ENCODE assay signal across 17 cellular contexts in genomic region chr7:44891791-44892190, GRCh38. TPM values are rescaled to one million over a fixed set of nuclear protein-coding genes. Genes with fewer than 3 reads are reported as not detected.
DNase-seq lines count a peak whose midpoint lies in the region; ATAC-seq and TF ChIP-seq lines count a peak whose summit lies in the region.
"Had no signal": no experiment of that assay in that cellular context is flagged by ENCODE, and none has a peak within 500 bp of the region (broad histone marks: within the 10 kb centered on the region; RNA-seq: fewer than 3 reads in every experiment).

No MANE protein-coding gene starts in this region.

- TF ChIP-seq CTCF in CD4-positive, alpha-beta T cell (IDR thresholded peaks at IDR 0.05), result no peak
- no peak for TF ChIP-seq CTCF in nephron (IDR thresholded peaks at IDR 0.05; ENCODE audit: unreplicated experiment in 3 of 3)

- no peaks in the 10 kb centered on the region for H3K9me3 ChIP-seq in CD4-positive, alpha-beta T cell (ENCODE audit: control insufficient read depth, low read length)
- H3K9me3 ChIP-seq: BE2C, lower lobe of right lung, suprapubic skin had no signal

- peak overlapping the region; percentile 54 for H3K27ac ChIP-seq in CD4-positive, alpha-beta T cell (ENCODE audit: low read depth, low read length)
- H3K27ac ChIP-seq: lower lobe of right lung, suprapubic skin had no signal

- no peaks in the 10 kb centered on the region for H3K27me3 Mint-ChIP-seq in CD4-positive, alpha-beta T cell
- H3K27me3 Mint-ChIP-seq in activated naive CD8-positive, alpha-beta T cell, result no peaks in the 10 kb centered on the region
- H3K27me3 Mint-ChIP-seq in nephron (ENCODE audit: low read depth), result peaks cover 4% of the 10 kb centered on the region

- peak overlapping the region; percentile 87 for H3K27ac Mint-ChIP-seq in CD4-positive, alpha-beta T cell
- peak overlapping the region; percentile 98 for H3K27ac Mint-ChIP-seq in activated naive CD8-positive, alpha-beta T cell
- H3K27ac Mint-ChIP-seq in nephron, result peak overlapping the region in 1 of 3 experiments; percentile 76

- DNase-seq in CD4-positive, alpha-beta T cell, result no peak
- DNase-seq in G401 (ENCODE audit: low spot score) (peak; percentile 73), NCI-H748 (lab: John Stamatoyannopoulos, UW; ENCODE audit: unreplicated experiment) (no peak), H4 (ENCODE audit: low spot score) (no peak)
- DNase-seq: activated CD4-positive, CD25-positive, alpha-beta regulatory T cell treated with anti-CD3 and anti-CD28 coated beads, Interleukin-2, amount 50 U/mL, for 72 hours; activated gamma-delta T cell; BE2C; DMS79; glutamatergic neuron; lower lobe of right lung; NCI-H146; NCI-H446; retina had no signal

- no peaks in the 10 kb centered on the region for H3K27me3 ChIP-seq in CD4-positive, alpha-beta T cell (ENCODE audit: control insufficient read depth, insufficient read depth, low read length)
- H3K27me3 ChIP-seq: BE2C, suprapubic skin had no signal

- POLR2A ChIA-PET in CD4-positive, alpha-beta T cell (lab: Charles Lee), result interaction anchor here (0.9 to 1.6 kb wide), 5 partner anchors 11 to 318 kb away, joined by 3 to 6 read pairs (median 3); partner anchors contain the start of genes DDX56 and OGDH

- H3K4me1 Mint-ChIP-seq in CD4-positive, alpha-beta T cell (ENCODE audit: low read depth), result peaks cover 21% of the 10 kb centered on the region
- H3K4me1 Mint-ChIP-seq in activated naive CD8-positive, alpha-beta T cell (ENCODE audit: low read depth), result peaks cover 27% of the 10 kb centered on the region
- peaks cover 67% of the 10 kb centered on the region for H3K4me1 Mint-ChIP-seq in nephron

- peak overlapping the region; percentile 11 for H3K4me3 Mint-ChIP-seq in CD4-positive, alpha-beta T cell
- peak overlapping the region; percentile 60 for H3K4me3 Mint-ChIP-seq in activated naive CD8-positive, alpha-beta T cell
- H3K4me3 Mint-ChIP-seq in nephron, result peak overlapping the region in 2 of 3 experiments; percentile 23 to 63

- intact Hi-C loops in CD4-positive, alpha-beta T cell (cut with DNase I, micrococcal nuclease), result no loop called here

- CTCF ChIA-PET in CD4-positive, alpha-beta T cell (lab: Charles Lee), result interaction anchor here (1.1 to 1.4 kb wide), 2 partner anchors 10 to 35 kb away, joined by 3 to 4 read pairs; no protein-coding TSS in a partner anchor

- no peaks in the 10 kb centered on the region for H3K9me3 Mint-ChIP-seq in CD4-positive, alpha-beta T cell
- no peaks in the 10 kb centered on the region for H3K9me3 Mint-ChIP-seq in activated naive CD8-positive, alpha-beta T cell (ENCODE audit: low read depth)
- no peaks in the 10 kb centered on the region for H3K9me3 Mint-ChIP-seq in nephron

- H3K36me3 Mint-ChIP-seq in CD4-positive, alpha-beta T cell (ENCODE audit: low read depth), result no peaks in the 10 kb centered on the region
- H3K36me3 Mint-ChIP-seq in activated naive CD8-positive, alpha-beta T cell, result peaks cover 2% of the 10 kb centered on the region
- no peaks in the 10 kb centered on the region for H3K36me3 Mint-ChIP-seq in nephron (ENCODE audit: low read depth)

- ATAC-seq in CD4-positive, alpha-beta T cell (ENCODE audit: poor library complexity), result no peak
- no peak for ATAC-seq in HG02678 (IDR thresholded peaks at IDR 0.05; ENCODE audit: unreplicated experiment)
- ATAC-seq: lower lobe of right lung had no signal

- in situ Hi-C loops in G401 (cut with HindIII; ENCODE audit: low sequenced_read_pairs), result no loop called here

RNA-seq across cellular contexts. Expression of gene PURB, which starts 6.5 kb away (rescaled TPM):
- total RNA-seq in CD4-positive, alpha-beta T cell, result 10 to 100 TPM; 17.0 to 17.4 TPM
- total RNA-seq in G401 (2014; rRNA removed; shearing (Covaris generic)), result 11.1 and 13.1 TPM in 2 replicates
- total RNA-seq in H4 (2014; rRNA removed; shearing (Covaris generic)), result 19.8 and 21.1 TPM in 2 replicates

RNA-seq across cellular contexts. Expression of gene H2AZ2, which starts 43.9 kb away (rescaled TPM):
- total RNA-seq in CD4-positive, alpha-beta T cell, result 100 to 1,000 TPM; 145 to 156 TPM
- 315 and 379 TPM in 2 replicates for total RNA-seq in G401 (2014; rRNA removed; shearing (Covaris generic))
- total RNA-seq in H4 (2014; rRNA removed; shearing (Covaris generic)), result 875 and 937 TPM in 2 replicates
